In genomic region chr2:199819746-199820145, GRCh38 we compare ENCODE assay signal across 22 cellular contexts. TPM values are rescaled to one million over a fixed set of nuclear protein-coding genes. Genes with fewer than 3 reads are reported as not detected.
"Had no signal": no experiment of that assay in that cellular context is flagged by ENCODE, and none has a peak within 500 bp of the region (broad histone marks: within the 10 kb centered on the region; RNA-seq: fewer than 3 reads in every experiment).

No MANE protein-coding gene starts in this region.

- H3K27ac ChIP-seq: gastroesophageal sphincter, left ventricle myocardium inferior, neural progenitor cell, upper lobe of right lung had no signal

- H3K36me3 ChIP-seq: gastroesophageal sphincter, left ventricle myocardium inferior, neural progenitor cell, upper lobe of right lung had no signal

- ATAC-seq: activated T-cell treated with anti-CD3 and anti-CD28 coated beads, Interleukin-2, amount 50 U/mL, for 4 hours; gastroesophageal sphincter; naive thymus-derived CD8-positive, alpha-beta T cell; sciatic nerve; upper lobe of right lung had no signal

- H3K9me3 ChIP-seq: gastroesophageal sphincter, left ventricle myocardium inferior, upper lobe of right lung had no signal

- H3K27me3 ChIP-seq: gastroesophageal sphincter, neural progenitor cell, upper lobe of right lung had no signal

- H3K4me1 ChIP-seq: left ventricle myocardium inferior, neural progenitor cell, upper lobe of right lung had no signal

- DNase-seq: activated B cell treated with CpG ODN at 0.5 μM for 24 hours; activated CD4-positive, alpha-beta T cell treated with anti-CD3 and anti-CD28 coated beads for 4 hours; activated CD4-positive, alpha-beta T cell treated with anti-CD3 and anti-CD28 coated beads, Interleukin-2, amount 50 U/mL, for 48 hours; activated CD8-positive, alpha-beta memory T cell treated with anti-CD3 and anti-CD28 coated beads, Interleukin-2, amount 50 U/mL, for 48 hours; activated naive CD4-positive, alpha-beta T cell treated with Interleukin-2 at 50 U/mL for 16 hours; activated naive CD8-positive, alpha-beta T cell treated with anti-CD3 and anti-CD28 coated beads for 36 hours; activated T-cell treated with anti-CD3 and anti-CD28 coated beads, Interleukin-2, amount 50 U/mL, for 4 hours; amygdala; cortex of kidney; head of caudate nucleus; hypothalamus; left ventricle myocardium inferior; naive thymus-derived CD8-positive, alpha-beta T cell; posterior cingulate gyrus; stimulated activated CD4-positive, alpha-beta T cell treated with anti-CD3 and anti-CD28 coated beads, Interleukin-2, amount 100 ng/mL, for 48 hours; stimulated activated naive CD4-positive, alpha-beta T cell treated with Interleukin-2 at 50 U/mL for 16 hours; T1000; upper lobe of right lung had no signal

- H3K4me3 ChIP-seq: gastroesophageal sphincter, left ventricle myocardium inferior, neural progenitor cell, smooth muscle cell, upper lobe of right lung had no signal

RNA-seq across cellular contexts. Expression of gene FTCDNL1, which starts 31.2 kb away (rescaled TPM):
- total RNA-seq: smooth muscle cell had no signal
